25 cellular contexts compared by ENCODE assay signal in genomic region chr3:197017003-197017402, GRCh38. TPM values are rescaled to one million over a fixed set of nuclear protein-coding genes. Genes with fewer than 3 reads are reported as not detected.
DNase-seq lines count a peak whose midpoint lies in the region; ATAC-seq, FAIRE-seq and TF ChIP-seq lines count a peak whose summit lies in the region.
"Had no signal": no experiment of that assay in that cellular context is flagged by ENCODE, and none has a peak within 500 bp of the region (broad histone marks: within the 10 kb centered on the region; RNA-seq: fewer than 3 reads in every experiment).

No MANE protein-coding gene starts in this region.

- no peak overlapping the region for H3K18ac ChIP-seq in H1 (ENCODE audit: extremely low read depth, low read length)

- H3K27ac Mint-ChIP-seq in stimulated activated naive B cell treated with anti-CD40 and anti-IgM and Interleukin-4, amounts not matched to agents 10 μg/mL and 1 μg/mL and 100 μg/mL, for 72 hours: peak overlapping the region; percentile 14
- H3K27ac Mint-ChIP-seq: CD8-positive, alpha-beta memory T cell had no signal

- H3K4me3 Mint-ChIP-seq in stimulated activated naive B cell treated with anti-CD40 and anti-IgM and Interleukin-4, amounts not matched to agents 10 μg/mL and 1 μg/mL and 100 μg/mL, for 72 hours: no peak overlapping the region
- H3K4me3 Mint-ChIP-seq: CD8-positive, alpha-beta memory T cell had no signal

- H3K9ac ChIP-seq in BLaER1: no peak overlapping the region
- no peak overlapping the region for H3K9ac ChIP-seq in H1 (replicated peaks in 1 of 4; ENCODE audit: extremely low read depth in 1 of 4, low read depth in 3 of 4, low read length in 3 of 4)

- TF ChIP-seq CTCF in H1 (IDR thresholded peaks at IDR 0.05; ENCODE audit: control extremely low read depth in 1 of 3, insufficient read depth in 1 of 3, low read depth in 1 of 3, low read length in 3 of 3) (no peak), hepatocyte (IDR thresholded peaks at IDR 0.05; ENCODE audit: poor library complexity) (no peak)

- no peak overlapping the region for H4K91ac ChIP-seq in H1 (replicated peaks; ENCODE audit: insufficient read length, low read length)

- H3K27me3 Mint-ChIP-seq in stimulated activated naive B cell treated with anti-CD40 and anti-IgM and Interleukin-4, amounts not matched to agents 10 μg/mL and 1 μg/mL and 100 μg/mL, for 72 hours: peaks cover 0 to 6% of the 10 kb centered on the region in 2 donors

- TF ChIP-seq POLR2A in H1 (IDR thresholded peaks at IDR 0.05; ENCODE audit: control extremely low read depth in 1 of 2, low read depth in 2 of 2, low read length in 2 of 2): no peak

- H3K9me3 Mint-ChIP-seq in stimulated activated naive B cell treated with anti-CD40 and anti-IgM and Interleukin-4, amounts not matched to agents 10 μg/mL and 1 μg/mL and 100 μg/mL, for 72 hours: no peaks in the 10 kb centered on the region
- H3K9me3 Mint-ChIP-seq: CD8-positive, alpha-beta memory T cell had no signal

- peak overlapping the region; percentile 5; the same call in 1 of the 2 replicates for H4K8ac ChIP-seq in H1 (ENCODE audit: extremely low read depth, insufficient read depth, low read length)

- H3K36me3 ChIP-seq in BLaER1 (peaks cover 8% of the 10 kb centered on the region), H1 (ENCODE audit: control insufficient read depth in 2 of 4, insufficient read depth in 4 of 4, low read length in 3 of 4) (no peaks in the 10 kb centered on the region), hepatocyte (replicated peaks; ENCODE audit: insufficient read depth, low read depth) (no peaks in the 10 kb centered on the region)

- no peaks in the 10 kb centered on the region for H3K23me2 ChIP-seq in H1 (ENCODE audit: low read depth, low read length)

- no peaks in the 10 kb centered on the region for H3K9me2 ChIP-seq in hepatocyte (replicated peaks; ENCODE audit: insufficient read depth)

- no peak overlapping the region for H4K5ac ChIP-seq in H1 (ENCODE audit: insufficient read length, low read depth, low read length)

- WGBS in H1 (ENCODE audit: extremely low coverage in 1 of 2, insufficient coverage in 1 of 2, insufficient read length in 1 of 2, insufficient replicate concordance in 2 of 2, low coverage in 1 of 2, low lambda C conversion rate in 2 of 2, missing lambda C conversion rate in 1 of 2), 2 experiments: 87% methylated on average over 18 of the region's 18 CpGs; no CpG with 5 or more reads in 1 of the 2 experiments
- WGBS in hepatocyte (ENCODE audit: low lambda C conversion rate, missing lambda C conversion rate): 97% methylated on average over 18 of the region's 18 CpGs

- no peak overlapping the region for H3K23ac ChIP-seq in H1 (ENCODE audit: insufficient read length)

- DNase-seq in NCI-H2171 (lab: John Stamatoyannopoulos, UW) (peak; percentile 10), H1 (ENCODE audit: low read depth in 1 of 2, low spot score in 2 of 2) (no peak), NCI-H128 (lab: John Stamatoyannopoulos, UW; ENCODE audit: unreplicated experiment) (no peak), EL (no peak), hepatocyte (ENCODE audit: low spot score) (no peak)
- DNase-seq in stimulated activated naive B cell treated with anti-CD40 and anti-IgM and Interleukin-4, amounts not matched to agents 10 μg/mL and 1 μg/mL and 100 μg/mL, for 72 hours: no peak
- DNase-seq: DMS 273 treated with DMSO at 0.1 percent for 48 hours, DMS79 treated with DMSO at 0.1 percent for 48 hours, KBM-7, MV-4-11, NCI-H1105, NCI-H146, NCI-H1930, NCI-H2227 treated with DMSO at 0.1 percent for 48 hours, NCI-H526 treated with DMSO at 0.1 percent for 48 hours, RPMI8226, SHP77 had no signal

- H4K20me1 ChIP-seq in BLaER1: 0 out of 2 replicates have a peak, but pooled peaks cover 7% of the 10 kb centered on the region
- no peaks in the 10 kb centered on the region for H4K20me1 ChIP-seq in H1 (replicated peaks in 1 of 2; ENCODE audit: control insufficient read depth in 1 of 2, insufficient read depth in 2 of 2, low read length in 2 of 2)
- no peaks in the 10 kb centered on the region for H4K20me1 ChIP-seq in hepatocyte (ENCODE audit: insufficient read depth, poor library complexity, severe bottlenecking)

- H3K27ac ChIP-seq in BLaER1 (no peak overlapping the region), H1 (ENCODE audit: low read depth, low read length) (no peak overlapping the region), hepatocyte (no peak overlapping the region)
- H3K27ac ChIP-seq: A549, C4-2B had no signal

- H2BK120ac ChIP-seq in H1 (replicated peaks; ENCODE audit: low read depth, low read length): no peak overlapping the region

- H3K4me1 ChIP-seq in BLaER1 (peaks cover 87% of the 10 kb centered on the region), H1 (replicated peaks in 1 of 4; ENCODE audit: control insufficient read depth in 3 of 4, insufficient read depth in 4 of 4, low read length in 3 of 4) (peaks cover 0 to 9% (median 5%) of the 10 kb centered on the region in 4 experiments; a peak in 5 of 7 replicates), hepatocyte (ENCODE audit: insufficient read depth) (no peaks in the 10 kb centered on the region)
- H3K4me1 ChIP-seq: A549 had no signal

- TF ChIP-seq RAD21 in H1 (IDR thresholded peaks at IDR 0.05 in 1 of 2, conservative IDR thresholded peaks at IDR 0.05 in 1 of 2; ENCODE audit: low read depth in 2 of 2, low read length in 2 of 2): no peak

- H2AK5ac ChIP-seq in H1 (ENCODE audit: low read depth, low read length): no peak overlapping the region

- H3K4me3 ChIP-seq in BLaER1: no peak overlapping the region
- H3K4me3 ChIP-seq in H1 (ENCODE audit: extremely low read depth in 1 of 4, insufficient read depth in 2 of 4, low read depth in 3 of 4, low read length in 4 of 4): no peak overlapping the region
- no peak overlapping the region for H3K4me3 ChIP-seq in hepatocyte
- H3K4me3 ChIP-seq: A549 had no signal

- CTCF ChIA-PET in H1 (lab: Charles Lee; ENCODE audit: partially characterized antibody): interaction anchor here (0.6 to 19.7 kb wide), 8 partner anchors 7 to 547 kb away, joined by 3 to 245 read pairs (median 3); partner anchors contain the start of gene MELTF

- H2AFZ ChIP-seq in H1 (ENCODE audit: low read length) (no peak overlapping the region), hepatocyte (no peak overlapping the region)

- no peak overlapping the region for H3K56ac ChIP-seq in H1 (replicated peaks; ENCODE audit: insufficient read length, low read depth, low read length)

- H3K79me1 ChIP-seq in H1 (ENCODE audit: low read depth, low read length): no peaks in the 10 kb centered on the region

- TF ChIP-seq EP300 in H1 (IDR thresholded peaks at IDR 0.05; ENCODE audit: borderline replicate concordance in 1 of 2, low read depth in 2 of 2, low read length in 2 of 2): no peak

- FAIRE-seq in H1 (lab: Jason Lieb, UNC): no peak
- FAIRE-seq: A549, GM12892, GM19239, H54, HTR-8/SVneo had no signal

- H2BK20ac ChIP-seq in H1 (ENCODE audit: low read length): no peak overlapping the region

- H3K4ac ChIP-seq in H1 (replicated peaks; ENCODE audit: insufficient read length, low read depth, low read length): no peak overlapping the region

- H2BK5ac ChIP-seq in H1 (ENCODE audit: low read depth, low read length): no peak overlapping the region

- H3K14ac ChIP-seq in H1 (ENCODE audit: insufficient read length): no peak overlapping the region

- H2BK12ac ChIP-seq in H1 (ENCODE audit: low read depth, low read length): no peak overlapping the region

- H3K4me1 Mint-ChIP-seq in stimulated activated naive B cell treated with anti-CD40 and anti-IgM and Interleukin-4, amounts not matched to agents 10 μg/mL and 1 μg/mL and 100 μg/mL, for 72 hours: peaks cover 4 to 15% of the 10 kb centered on the region in 2 donors
- H3K4me1 Mint-ChIP-seq: CD8-positive, alpha-beta memory T cell had no signal

- peaks cover 23 to 29% of the 10 kb centered on the region in 2 donors for H3K36me3 Mint-ChIP-seq in stimulated activated naive B cell treated with anti-CD40 and anti-IgM and Interleukin-4, amounts not matched to agents 10 μg/mL and 1 μg/mL and 100 μg/mL, for 72 hours
- H3K36me3 Mint-ChIP-seq: CD8-positive, alpha-beta memory T cell had no signal

- no peak overlapping the region for H2BK15ac ChIP-seq in H1 (ENCODE audit: low read length)

- no peak for ATAC-seq in stimulated activated naive B cell treated with anti-CD40 and anti-IgM and Interleukin-4, amounts not matched to agents 10 μg/mL and 1 μg/mL and 100 μg/mL, for 72 hours (replicated peaks)

- H3K9me3 ChIP-seq in BLaER1: no peaks in the 10 kb centered on the region
- H3K9me3 ChIP-seq in H1 (ENCODE audit: insufficient read depth in 2 of 2, low read depth in 1 of 2, low read length in 1 of 2): no peaks in the 10 kb centered on the region
- no peaks in the 10 kb centered on the region for H3K9me3 ChIP-seq in hepatocyte (ENCODE audit: low read depth)
- H3K9me3 ChIP-seq: A549 had no signal

- H3K27me3 ChIP-seq in BLaER1 (no peaks in the 10 kb centered on the region), H1 (replicated peaks in 1 of 4; ENCODE audit: control insufficient read depth in 3 of 4, extremely low read depth in 1 of 4, insufficient read depth in 3 of 4, low read length in 3 of 4) (no peaks in the 10 kb centered on the region), hepatocyte (no peaks in the 10 kb centered on the region)

- no peaks in the 10 kb centered on the region for H3K79me2 ChIP-seq in H1 (ENCODE audit: control insufficient read depth in 1 of 2, insufficient read depth in 2 of 2, low read length in 2 of 2)
- H3K79me2 ChIP-seq in hepatocyte: no peaks in the 10 kb centered on the region

- peak overlapping the region; percentile 83; the same call in 1 of the 2 replicates for H3K4me2 ChIP-seq in BLaER1
- no peak overlapping the region for H3K4me2 ChIP-seq in H1 (ENCODE audit: insufficient read depth in 1 of 2, low read depth in 2 of 2, low read length in 2 of 2)
- H3K4me2 ChIP-seq in hepatocyte: no peak overlapping the region
- H3K4me2 ChIP-seq: A549 had no signal

- POLR2A ChIA-PET in H1 (lab: Charles Lee; ENCODE audit: partially characterized antibody): interaction anchor here (0.9 kb wide), 1 partner anchor 18 kb away, joined by 4 read pairs; no protein-coding TSS in a partner anchor

RNA-seq across cellular contexts. Expression of gene MELTF, which starts 12.6 kb away (rescaled TPM):
- 3.5 and 3.7 TPM in 2 replicates for total RNA-seq in H1 (2021; fragmentation: NEBNext Ultra II Directional; extraction: Animal tissue kit (Norgen Biotek cat#: 25700))
- polyA plus RNA-seq in H1 (2011; rRNA removed) (1.7 and 2.7 TPM in 2 replicates), hepatocyte (121 and 137 TPM in 2 replicates)
- polyA plus RNA-seq in H1 (2011; cell fraction: cytosol; rRNA removed): 2.2 TPM
- polyA plus RNA-seq in H1 (2011; cell fraction: nucleus; rRNA removed): 9.6 TPM
- 2.1 to 3.7 TPM (median 3.4 TPM) in 4 replicates for polyA plus RNA-seq in H1 (2012, experiment 1 of 2)
- polyA plus RNA-seq in H1 (2012, experiment 2 of 2): 1.1 TPM
- 2.9 TPM for polyA plus RNA-seq in H1 (2013, experiment 1 of 2)
- polyA plus RNA-seq in H1 (2013, experiment 2 of 2): 2.9 TPM
- 1.9 and 2.0 TPM in 2 replicates for polyA minus RNA-seq in H1 (2011; rRNA and poly(A)+ RNA removed)
- polyA minus RNA-seq in H1 (2011; cell fraction: cytosol; rRNA and poly(A)+ RNA removed): 1.5 TPM
- polyA minus RNA-seq in H1 (2011; cell fraction: nucleus; rRNA and poly(A)+ RNA removed): 7.0 TPM
- 44.3 and 74.0 TPM in 2 replicates for total RNA-seq in hepatocyte

RNA-seq across cellular contexts. Expression of gene PIGZ, which starts 48.4 kb away (rescaled TPM):
- not detected in 2 replicates for total RNA-seq in H1 (2021; fragmentation: NEBNext Ultra II Directional; extraction: Animal tissue kit (Norgen Biotek cat#: 25700))
- polyA plus RNA-seq in H1 (2011; rRNA removed) (0.32 and 0.57 TPM in 2 replicates), hepatocyte (24.2 and 32.6 TPM in 2 replicates)
- polyA plus RNA-seq in H1 (2011; cell fraction: cytosol; rRNA removed): 0.30 TPM
- 0.83 TPM for polyA plus RNA-seq in H1 (2011; cell fraction: nucleus; rRNA removed)
- 0.51 to 0.74 TPM (median 0.63 TPM) in 4 replicates for polyA plus RNA-seq in H1 (2012, experiment 1 of 2)
- polyA plus RNA-seq in H1 (2012, experiment 2 of 2): 0.26 TPM
- 0.22 TPM for polyA plus RNA-seq in H1 (2013, experiment 1 of 2)
- polyA plus RNA-seq in H1 (2013, experiment 2 of 2): 0.15 TPM
- 0.10 and 1.1 TPM in 2 replicates for polyA minus RNA-seq in H1 (2011; rRNA and poly(A)+ RNA removed)
- 0.37 TPM for polyA minus RNA-seq in H1 (2011; cell fraction: cytosol; rRNA and poly(A)+ RNA removed)
- not detected for polyA minus RNA-seq in H1 (2011; cell fraction: nucleus; rRNA and poly(A)+ RNA removed)
- 11.1 and 18.0 TPM in 2 replicates for total RNA-seq in hepatocyte
- polyA plus RNA-seq: CD8-positive, alpha-beta memory T cell had no signal

Comparison
In these comparisons a context has a peak if more than half of its experiments do, and no peak if none do; other contexts are left out.
1. RNA of gene PIGZ, which starts 48.4 kb away (total RNA-seq): 11.1 to 18.0 TPM in hepatocyte; not detected in H1; every median in the first group is over 10 times any median in the second.